Comparison of ENCODE assay signal across 10 cellular contexts in the genomic region with DNA sequence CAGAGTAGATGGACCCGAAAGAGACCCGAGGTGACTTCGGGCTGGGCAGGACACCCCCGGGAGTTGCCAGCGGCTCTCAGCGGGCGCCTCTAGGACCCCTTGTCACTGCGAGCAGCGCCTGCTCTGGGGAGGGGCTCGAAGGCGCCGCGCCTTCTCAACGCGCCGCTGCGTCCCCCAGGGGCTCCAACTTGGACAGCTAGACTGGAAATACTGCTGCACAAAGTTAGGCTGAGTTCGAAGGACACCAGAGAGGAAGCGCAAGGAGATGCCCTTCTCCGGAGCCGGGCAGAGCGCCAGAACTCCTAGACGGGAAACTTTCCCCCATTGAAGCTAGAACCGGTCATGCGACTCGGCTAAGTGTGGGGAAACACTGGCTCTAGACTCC. TPM values are rescaled to one million over a fixed set of nuclear protein-coding genes. Genes with fewer than 3 reads are reported as not detected.
DNase-seq lines count a peak whose midpoint lies in the region; ATAC-seq and TF ChIP-seq lines count a peak whose summit lies in the region.
"Had no signal": no experiment of that assay in that cellular context is flagged by ENCODE, and none has a peak within 500 bp of the region (broad histone marks: within the 10 kb centered on the region; RNA-seq: fewer than 3 reads in every experiment).

No MANE protein-coding gene starts in this region.

- no peak overlapping the region for H2BK120ac ChIP-seq in neuronal stem cell (ENCODE audit: low read depth, low read length)

- POLR2A ChIA-PET in Caco-2 (lab: Charles Lee), result no interaction called here

- H3K4me3 ChIP-seq in neuronal stem cell (ENCODE audit: low read length in 2 of 2), result peak overlapping the region; percentile 22 to 80
- no peak overlapping the region for H3K4me3 ChIP-seq in Caco-2 (ENCODE audit: low read depth, low read length)

- no peaks in the 10 kb centered on the region for H3K36me3 ChIP-seq in neuronal stem cell (replicated peaks in 1 of 2; ENCODE audit: control insufficient read depth in 2 of 2, insufficient read depth in 2 of 2, low read length in 2 of 2)
- H3K36me3 ChIP-seq in Caco-2 (ENCODE audit: control insufficient read depth, insufficient read depth, low read length), result no peaks in the 10 kb centered on the region

- no peak overlapping the region for H3K27ac Mint-ChIP-seq in Caco-2 (ENCODE audit: unreplicated experiment)

- peak; percentile 82 for DNase-seq in DMS53 (lab: John Stamatoyannopoulos, UW)
- DNase-seq in NCI-H510A treated with DMSO at 0.1 percent for 48 hours (lab: John Stamatoyannopoulos, UW), result peak; percentile 19
- DNase-seq in foreskin keratinocyte, result no peak
- peak; percentile 14 for DNase-seq in neuronal stem cell (ENCODE audit: low spot score)
- DNase-seq in Caco-2, result no peak
- DNase-seq: DMS79, OCI-M1 had no signal

- peak overlapping the region; percentile 50 for H3K9ac ChIP-seq in neuronal stem cell (ENCODE audit: low read depth, low read length, poor library complexity)

- H3K23ac ChIP-seq in neuronal stem cell (ENCODE audit: low read depth, low read length, poor library complexity), result no peak overlapping the region

- H3K27me3 Mint-ChIP-seq in Caco-2 (ENCODE audit: insufficient read depth, unreplicated experiment), result peaks cover 13% of the 10 kb centered on the region

- CTCF ChIA-PET in Caco-2 (lab: Charles Lee), result no interaction called here

- peak overlapping the region; percentile 97 for H2AFZ ChIP-seq in neuronal stem cell (ENCODE audit: low read length)

- H2BK5ac ChIP-seq in neuronal stem cell (ENCODE audit: low read length), result no peak overlapping the region

- H3K9me3 Mint-ChIP-seq in Caco-2 (ENCODE audit: unreplicated experiment), result no peaks in the 10 kb centered on the region

- H3K36me3 Mint-ChIP-seq in Caco-2 (ENCODE audit: insufficient read depth, unreplicated experiment), result no peaks in the 10 kb centered on the region

- WGBS in neuronal stem cell (ENCODE audit: extremely low coverage in 2 of 2, insufficient read length in 2 of 2, insufficient replicate concordance in 1 of 2), 2 donors, result no CpG with 5 or more reads among the region's 26 CpGs

- peak overlapping the region; percentile 54 for H3K4me2 ChIP-seq in neuronal stem cell (ENCODE audit: insufficient read depth, low read length, poor library complexity, severe bottlenecking)

- H4K8ac ChIP-seq in neuronal stem cell (ENCODE audit: low read depth, low read length), result no peak overlapping the region

- H3K9me3 ChIP-seq in neuronal stem cell (replicated peaks in 1 of 2; ENCODE audit: control insufficient read depth in 2 of 2, insufficient read depth in 1 of 2, low read depth in 1 of 2, low read length in 2 of 2), result no peaks in the 10 kb centered on the region
- no peaks in the 10 kb centered on the region for H3K9me3 ChIP-seq in Caco-2

- ATAC-seq in foreskin keratinocyte (peak; percentile 28), GM18870 (IDR thresholded peaks at IDR 0.05; ENCODE audit: unreplicated experiment) (no peak), HG02870 (IDR thresholded peaks at IDR 0.05; ENCODE audit: unreplicated experiment) (no peak), HG03354 (IDR thresholded peaks at IDR 0.05; ENCODE audit: poor library complexity, severe bottlenecking, unreplicated experiment) (no peak)

- intact Hi-C loops in Caco-2 (cut with micrococcal nuclease; ENCODE audit: unreplicated experiment), result no loop called here

- TF ChIP-seq CTCF in foreskin keratinocyte (conservative IDR thresholded peaks at IDR 0.05) (no peak), Caco-2 (IDR thresholded peaks at IDR 0.05; ENCODE audit: insufficient read depth in 1 of 2, low read depth in 1 of 2, low read length in 1 of 2, severe bottlenecking in 1 of 2, unreplicated experiment in 1 of 2) (no peak)

- H2BK15ac ChIP-seq in neuronal stem cell (ENCODE audit: low read length), result no peak overlapping the region

- no peak overlapping the region for H4K91ac ChIP-seq in neuronal stem cell (ENCODE audit: low read depth, low read length, poor library complexity)

- H3K14ac ChIP-seq in neuronal stem cell (ENCODE audit: low read length), result no peak overlapping the region

- no TSS peak for BruUV-seq in Caco-2 (replicated peaks; lab: Mats Ljungman, UMichigan)

- H3K27me3 ChIP-seq in foreskin keratinocyte (peaks cover 37% of the 10 kb centered on the region), neuronal stem cell (ENCODE audit: control insufficient read depth in 3 of 3, insufficient read depth in 3 of 3, low read depth in 1 of 3, low read length in 3 of 3) (peaks cover 0 to 44% (median 24%) of the 10 kb centered on the region in 3 experiments), Caco-2 (replicated peaks; ENCODE audit: control insufficient read depth, insufficient read depth, low read length) (no peaks in the 10 kb centered on the region)

- no peak overlapping the region for H3K4me3 Mint-ChIP-seq in Caco-2 (ENCODE audit: unreplicated experiment)

- H2AK5ac ChIP-seq in neuronal stem cell (ENCODE audit: low read depth, low read length), result no peak overlapping the region

- H3K4ac ChIP-seq in neuronal stem cell (ENCODE audit: low read length), result no peak overlapping the region

- H3K4me1 ChIP-seq in foreskin keratinocyte, result no peaks in the 10 kb centered on the region
- no peaks in the 10 kb centered on the region for H3K4me1 ChIP-seq in neuronal stem cell (ENCODE audit: control insufficient read depth in 2 of 2, insufficient read depth in 1 of 2, low read depth in 1 of 2, low read length in 2 of 2)
- no peaks in the 10 kb centered on the region for H3K4me1 ChIP-seq in Caco-2

- H2BK12ac ChIP-seq in neuronal stem cell (ENCODE audit: low read length), result no peak overlapping the region

- peak overlapping the region; percentile 15 for H3K18ac ChIP-seq in neuronal stem cell (ENCODE audit: low read length)

- no peaks in the 10 kb centered on the region for H3K79me1 ChIP-seq in neuronal stem cell (ENCODE audit: low read depth, low read length)

- H3K4me1 Mint-ChIP-seq in Caco-2 (ENCODE audit: low read depth, unreplicated experiment), result no peaks in the 10 kb centered on the region

- no peak overlapping the region for H3K27ac ChIP-seq in foreskin keratinocyte
- H3K27ac ChIP-seq in neuronal stem cell (replicated peaks; ENCODE audit: low read length), result no peak overlapping the region

RNA-seq across cellular contexts. Expression of a gene that starts 0.5 kb away (rescaled TPM):
- total RNA-seq in foreskin keratinocyte, result not detected in 2 replicates
- not detected in 2 replicates for polyA plus RNA-seq in foreskin keratinocyte
- polyA plus RNA-seq in neuronal stem cell (2013, experiment 1 of 2), result 0.49 TPM
- 0.43 TPM for polyA plus RNA-seq in neuronal stem cell (2013, experiment 2 of 2)
- total RNA-seq in Caco-2 (2022), result not detected in 2 replicates

Comparison
In these comparisons a context has a peak if more than half of its experiments do, and no peak if none do; other contexts are left out.
1. DNase-seq: peak in DMS53 (single experiment), NCI-H510A treated with DMSO at 0.1 percent for 48 hours (single experiment) and neuronal stem cell (single experiment); none in foreskin keratinocyte (0 of 2) and Caco-2 (0 of 2).